8 cellular contexts compared by ENCODE assay signal in genomic region chr2:27191107-27191829, GRCh38. TPM values are rescaled to one million over a fixed set of nuclear protein-coding genes. Genes with fewer than 3 reads are reported as not detected.
A peak's percentile ranks its signal among the peaks of the same experiment; 100 is the strongest.
DNase-seq lines count a peak whose midpoint lies in the region; ATAC-seq and TF ChIP-seq lines count a peak whose summit lies in the region.

No MANE protein-coding gene starts in this region.

- no peaks in the 10 kb centered on the region for H3K36me3 Mint-ChIP-seq in GM23338 (ENCODE audit: low read depth)

- H4K20me1 ChIP-seq in GM23338 (replicated peaks; ENCODE audit: insufficient read depth) (no peaks in the 10 kb centered on the region), osteoblast (ENCODE audit: insufficient read depth, low read length) (no peaks in the 10 kb centered on the region)

- H3K4me1 Mint-ChIP-seq in GM23338, result no peaks in the 10 kb centered on the region

- no peaks in the 10 kb centered on the region for H3K9me2 ChIP-seq in GM23338 (ENCODE audit: insufficient read depth)

- peak; percentile 80 to 84 for TF ChIP-seq CTCF in GM23338 (conservative IDR thresholded peaks at IDR 0.05; ENCODE audit: low read depth in 2 of 2)
- TF ChIP-seq CTCF in fibroblast of the aortic adventitia (IDR thresholded peaks at IDR 0.05; ENCODE audit: insufficient read depth, low read length), result peak; percentile 79
- peak; percentile 86 for TF ChIP-seq CTCF in osteoblast (IDR thresholded peaks at IDR 0.05; ENCODE audit: extremely low read depth, low read depth, low read length)

- DNase-seq in CD1c-positive myeloid dendritic cell (ENCODE audit: extremely low spot score) (peak; percentile 73), GM23338 (ENCODE audit: low spot score) (peak; percentile 83), NCI-H524 (lab: John Stamatoyannopoulos, UW) (peak; percentile 52 to 76), fibroblast of the aortic adventitia (ENCODE audit: low read depth) (peak; percentile 81), osteoblast (ENCODE audit: insufficient read length, low spot score, missing footprints) (peak; percentile 78)
- peak; percentile 35 to 38 for DNase-seq in activated CD4-positive, alpha-beta T cell treated with anti-CD3 and anti-CD28 coated beads, Interleukin-2, amount 50 U/mL, for 48 hours

- H3K9me3 Mint-ChIP-seq in GM23338, result no peaks in the 10 kb centered on the region

- ATAC-seq in GM23338 (peak; percentile 97), GM18861 (IDR thresholded peaks at IDR 0.05; ENCODE audit: unreplicated experiment) (no peak), GM18907 (IDR thresholded peaks at IDR 0.05; ENCODE audit: unreplicated experiment) (no peak)

- no peaks in the 10 kb centered on the region for H3K27me3 ChIP-seq in GM23338 (ENCODE audit: insufficient read depth)
- H3K27me3 ChIP-seq in osteoblast (ENCODE audit: insufficient read depth, low read length), result no peaks in the 10 kb centered on the region

- no peaks in the 10 kb centered on the region for H3K79me2 ChIP-seq in GM23338 (replicated peaks; ENCODE audit: insufficient read depth)
- no peaks in the 10 kb centered on the region for H3K79me2 ChIP-seq in osteoblast (ENCODE audit: insufficient read depth, low read length)

- H3K4me3 Mint-ChIP-seq in GM23338, result no peak overlapping the region

- peaks cover 2% of the 10 kb centered on the region for H3K27me3 Mint-ChIP-seq in GM23338 (ENCODE audit: insufficient read depth, low read depth, poor library complexity)

- no peak overlapping the region for H3K27ac Mint-ChIP-seq in GM23338

- H3K4me2 ChIP-seq in GM23338 (no peak overlapping the region), osteoblast (ENCODE audit: insufficient read depth, low read length) (no peak overlapping the region)

- no peaks in the 10 kb centered on the region for H3F3A ChIP-seq in GM23338 (replicated peaks; ENCODE audit: low read depth)

- no peaks in the 10 kb centered on the region for H3K9me3 ChIP-seq in osteoblast (ENCODE audit: low read depth, low read length)

- no peak overlapping the region for H2AFZ ChIP-seq in GM23338
- H2AFZ ChIP-seq in osteoblast (ENCODE audit: low read length), result no peak overlapping the region

- H3K36me3 ChIP-seq in GM23338 (ENCODE audit: insufficient read depth) (no peaks in the 10 kb centered on the region), osteoblast (ENCODE audit: insufficient read depth, low read length) (no peaks in the 10 kb centered on the region)

- H3K4me3 ChIP-seq in GM23338 (no peak overlapping the region), fibroblast of the aortic adventitia (ENCODE audit: low read depth, low read length) (no peak overlapping the region), osteoblast (ENCODE audit: insufficient read depth, low read length) (no peak overlapping the region)

- H3K4me1 ChIP-seq in GM23338 (ENCODE audit: insufficient read depth) (no peaks in the 10 kb centered on the region), osteoblast (ENCODE audit: insufficient read depth, low read length) (peaks cover 21% of the 10 kb centered on the region)

- H3K27ac ChIP-seq in GM23338 (ENCODE audit: low read depth) (no peak overlapping the region), osteoblast (ENCODE audit: low read depth, low read length) (no peak overlapping the region)

TF ChIP-seq in GM23338, 12 proteins besides CTCF, POLR2A, EP300 and RAD21:
- TF ChIP-seq STAT1 (IDR thresholded peaks at IDR 0.05; ENCODE audit: unreplicated experiment), result no peak
- no peak for TF ChIP-seq CREB1 (CRISPR knock-in tag; IDR thresholded peaks at IDR 0.05; ENCODE audit: low read depth)

RNA-seq across cellular contexts. Expression of gene ATRAID, which starts 20.6 kb away (rescaled TPM):
- 98.3 and 129 TPM in 2 replicates for total RNA-seq in GM23338 (2014; rRNA removed; shearing (Covaris generic))
- polyA plus RNA-seq in GM23338 (2016; fragmentation: Nextera tagmentation; extraction: Ambion mirVana), result 154 and 164 TPM in 2 replicates
- total RNA-seq in fibroblast of the aortic adventitia (ENCODE audit: low replicate concordance), result 135 and 216 TPM in 2 replicates
- 187 and 198 TPM in 2 replicates for total RNA-seq in osteoblast

RNA-seq across cellular contexts. Expression of gene SLC5A6, which starts 20.8 kb away (rescaled TPM):
- total RNA-seq in GM23338 (2014; rRNA removed; shearing (Covaris generic)), result 138 and 153 TPM in 2 replicates
- 41.0 and 44.3 TPM in 2 replicates for polyA plus RNA-seq in GM23338 (2016; fragmentation: Nextera tagmentation; extraction: Ambion mirVana)
- 12.9 and 20.0 TPM in 2 replicates for total RNA-seq in fibroblast of the aortic adventitia (ENCODE audit: low replicate concordance)
- total RNA-seq in osteoblast, result 14.1 TPM in 2 replicates

RNA-seq across cellular contexts. Expression of gene CAD, which starts 25.9 kb away (rescaled TPM):
- 126 and 147 TPM in 2 replicates for total RNA-seq in GM23338 (2014; rRNA removed; shearing (Covaris generic))
- polyA plus RNA-seq in GM23338 (2016; fragmentation: Nextera tagmentation; extraction: Ambion mirVana), result 38.1 and 39.2 TPM in 2 replicates
- total RNA-seq in fibroblast of the aortic adventitia (ENCODE audit: low replicate concordance), result 28.9 and 35.5 TPM in 2 replicates
- 28.6 and 30.8 TPM in 2 replicates for total RNA-seq in osteoblast

RNA-seq across cellular contexts. Expression of gene TCF23, which starts 42.5 kb away (rescaled TPM):
- 0.07 TPM in 1 of 2 replicates, not detected in the other for total RNA-seq in GM23338 (2014; rRNA removed; shearing (Covaris generic))
- polyA plus RNA-seq in GM23338 (2016; fragmentation: Nextera tagmentation; extraction: Ambion mirVana), result 0.03 TPM in 1 of 2 replicates, not detected in the other
- 2.3 TPM in 1 of 2 replicates, not detected in the other for total RNA-seq in fibroblast of the aortic adventitia (ENCODE audit: low replicate concordance)
- not detected in 2 replicates for total RNA-seq in osteoblast

RNA-seq across cellular contexts. Expression of gene PRR30, which starts 52.1 kb away (rescaled TPM):
- total RNA-seq in GM23338 (2014; rRNA removed; shearing (Covaris generic)), result not detected in 2 replicates
- not detected in 2 replicates for polyA plus RNA-seq in GM23338 (2016; fragmentation: Nextera tagmentation; extraction: Ambion mirVana)
- not detected in 2 replicates for total RNA-seq in fibroblast of the aortic adventitia (ENCODE audit: low replicate concordance)
- not detected in 2 replicates for total RNA-seq in osteoblast
